ENCODE assay signal across 17 cellular contexts in genomic region chr22:41752011-41752975, GRCh38. TPM values are rescaled to one million over a fixed set of nuclear protein-coding genes. Genes with fewer than 3 reads are reported as not detected.
DNase-seq lines count a peak whose midpoint lies in the region; ATAC-seq and TF ChIP-seq lines count a peak whose summit lies in the region.
"Had no signal": no experiment of that assay in that cellular context is flagged by ENCODE, and none has a peak within 500 bp of the region (broad histone marks: within the 10 kb centered on the region; RNA-seq: fewer than 3 reads in every experiment).

No MANE protein-coding gene starts in this region.

- TF ChIP-seq CTCF in neural progenitor cell (IDR thresholded peaks at IDR 0.05) = no peak

- peak overlapping the region; percentile 6 for H3K27ac Mint-ChIP-seq in activated CD4-positive, alpha-beta T cell treated with anti-CD3 and anti-CD28 coated beads, Interleukin-2, amount 10 ng/mL, durations not matched to agents 7 days and 5 days
- H3K27ac Mint-ChIP-seq in neural progenitor cell = no peak overlapping the region
- H3K27ac Mint-ChIP-seq: CD8-positive, alpha-beta T cell; endodermal cell; stimulated activated naive CD8-positive, alpha-beta T cell treated with anti-CD3 and anti-CD28 coated beads, Interleukin-15, Interleukin-2, amounts not matched to agents 100 ng/mL and 50 ng/mL, for 24 hours had no signal

- no peak overlapping the region for H3K9ac ChIP-seq in neural progenitor cell

- no peaks in the 10 kb centered on the region for H3K4me1 Mint-ChIP-seq in activated CD4-positive, alpha-beta T cell treated with anti-CD3 and anti-CD28 coated beads, Interleukin-2, amount 10 ng/mL, durations not matched to agents 7 days and 5 days
- no peaks in the 10 kb centered on the region for H3K4me1 Mint-ChIP-seq in neural progenitor cell

- H3K9me3 ChIP-seq in neural progenitor cell (ENCODE audit: low read depth) = no peaks in the 10 kb centered on the region
- H3K9me3 ChIP-seq: left lung had no signal

- no peaks in the 10 kb centered on the region for H3K79me2 ChIP-seq in neural progenitor cell (ENCODE audit: low read depth)

- H3K4me3 Mint-ChIP-seq in activated CD4-positive, alpha-beta T cell treated with anti-CD3 and anti-CD28 coated beads, Interleukin-2, amount 10 ng/mL, durations not matched to agents 7 days and 5 days = no peak overlapping the region
- no peak overlapping the region for H3K4me3 Mint-ChIP-seq in neural progenitor cell
- H3K4me3 Mint-ChIP-seq: CD8-positive, alpha-beta T cell; endodermal cell; stimulated activated naive CD8-positive, alpha-beta T cell treated with anti-CD3 and anti-CD28 coated beads, Interleukin-15, Interleukin-2, amounts not matched to agents 100 ng/mL and 50 ng/mL, for 24 hours had no signal

- peak; percentile 69 for ATAC-seq in GM21390 (IDR thresholded peaks at IDR 0.05; ENCODE audit: unreplicated experiment)
- ATAC-seq in HG03342 (IDR thresholded peaks at IDR 0.05; ENCODE audit: unreplicated experiment) = no peak
- ATAC-seq in left cardiac atrium = no peak
- ATAC-seq: CD8-positive, alpha-beta T cell; left lung had no signal

- intact Hi-C loops in left cardiac atrium (cut with DNase I) = no loop called here

- H3K9me3 Mint-ChIP-seq in activated CD4-positive, alpha-beta T cell treated with anti-CD3 and anti-CD28 coated beads, Interleukin-2, amount 10 ng/mL, durations not matched to agents 7 days and 5 days = no peaks in the 10 kb centered on the region
- H3K9me3 Mint-ChIP-seq in neural progenitor cell = no peaks in the 10 kb centered on the region
- H3K9me3 Mint-ChIP-seq: CD8-positive, alpha-beta T cell; endodermal cell; stimulated activated naive CD8-positive, alpha-beta T cell treated with anti-CD3 and anti-CD28 coated beads, Interleukin-15, Interleukin-2, amounts not matched to agents 100 ng/mL and 50 ng/mL, for 24 hours had no signal

- POLR2A ChIA-PET in activated CD4-positive, alpha-beta T cell treated with anti-CD3 and anti-CD28 coated beads, Interleukin-2, amount 10 ng/mL, durations not matched to agents 7 days and 5 days (lab: Charles Lee) = no interaction called here

- no peaks in the 10 kb centered on the region for H3K36me3 ChIP-seq in neural progenitor cell
- H3K36me3 ChIP-seq: left lung had no signal

- CTCF ChIA-PET in activated CD4-positive, alpha-beta T cell treated with anti-CD3 and anti-CD28 coated beads, Interleukin-2, amount 10 ng/mL, durations not matched to agents 7 days and 5 days (lab: Charles Lee) = no interaction called here

- H3K4me3 ChIP-seq in neural progenitor cell = no peak overlapping the region
- H3K4me3 ChIP-seq: left lung had no signal

- H3K4me2 ChIP-seq in neural progenitor cell = no peak overlapping the region

- no peaks in the 10 kb centered on the region for H3K36me3 Mint-ChIP-seq in activated CD4-positive, alpha-beta T cell treated with anti-CD3 and anti-CD28 coated beads, Interleukin-2, amount 10 ng/mL, durations not matched to agents 7 days and 5 days (ENCODE audit: low read depth)
- H3K36me3 Mint-ChIP-seq in neural progenitor cell = no peaks in the 10 kb centered on the region
- H3K36me3 Mint-ChIP-seq: CD8-positive, alpha-beta T cell had no signal

- peaks cover 10% of the 10 kb centered on the region for H3K27me3 Mint-ChIP-seq in activated CD4-positive, alpha-beta T cell treated with anti-CD3 and anti-CD28 coated beads, Interleukin-2, amount 10 ng/mL, durations not matched to agents 7 days and 5 days
- peaks cover 13% of the 10 kb centered on the region for H3K27me3 Mint-ChIP-seq in neural progenitor cell (ENCODE audit: insufficient read depth, low read depth)

- no peaks in the 10 kb centered on the region for H3K4me1 ChIP-seq in neural progenitor cell
- H3K4me1 ChIP-seq: left lung had no signal

- no peaks in the 10 kb centered on the region for H3K27me3 ChIP-seq in neural progenitor cell
- H3K27me3 ChIP-seq: left lung had no signal

- H2AFZ ChIP-seq in neural progenitor cell (replicated peaks) = peak overlapping the region; percentile 17

- H4K20me1 ChIP-seq in neural progenitor cell (ENCODE audit: low read depth) = no peaks in the 10 kb centered on the region

- no peaks in the 10 kb centered on the region for H3F3A ChIP-seq in neural progenitor cell (ENCODE audit: low read depth)

- DNase-seq in activated CD4-positive, alpha-beta T cell treated with anti-CD3 and anti-CD28 coated beads, Interleukin-2, amount 10 ng/mL, durations not matched to agents 7 days and 5 days = no peak
- no peak for DNase-seq in activated CD4-positive, alpha-beta T cell treated with anti-CD3 and anti-CD28 coated beads for 4 hours
- peak; percentile 27 for DNase-seq in RPMI8226
- no peak for DNase-seq in neural progenitor cell (ENCODE audit: low spot score)
- no peak for DNase-seq in Kasumi-1 (lab: John Stamatoyannopoulos, UW)
- no peak for DNase-seq in left cardiac atrium
- DNase-seq: activated CD4-positive, CD25-positive, alpha-beta regulatory T cell treated with anti-CD3 and anti-CD28 coated beads, Interleukin-2, amount 50 U/mL, for 72 hours; CD8-positive, alpha-beta T cell; cerebellar nuclear complex; EL; foreskin melanocyte; left lung had no signal

- no peak overlapping the region for H3K27ac ChIP-seq in neural progenitor cell
- H3K27ac ChIP-seq: left lung had no signal

RNA-seq across cellular contexts. Expression of gene CCDC134, which starts 48.2 kb away (rescaled TPM):
- 10 to 100 TPM; 21.0 to 21.6 TPM for total RNA-seq in activated CD4-positive, alpha-beta T cell treated with anti-CD3 and anti-CD28 coated beads, Interleukin-2, amount 10 ng/mL, durations not matched to agents 7 days and 5 days
- total RNA-seq in neural progenitor cell (ENCODE audit: low replicate concordance) (8.8 and 19.7 TPM in 2 replicates), left cardiac atrium (1 to 10 TPM; 4.9 to 5.4 TPM)

RNA-seq across cellular contexts. Expression of gene MEI1, which starts 53.0 kb away (rescaled TPM):
- 10 to 100 TPM; 54.6 to 60.0 TPM for total RNA-seq in activated CD4-positive, alpha-beta T cell treated with anti-CD3 and anti-CD28 coated beads, Interleukin-2, amount 10 ng/mL, durations not matched to agents 7 days and 5 days
- total RNA-seq in neural progenitor cell (ENCODE audit: low replicate concordance) (0.25 TPM in 1 of 2 replicates, not detected in the other), left cardiac atrium (1 to 10 TPM in 1 of 2 donors, under 1 TPM in 1; 0.42 to 1.7 TPM)
- total RNA-seq: H4 had no signal

Comparison
In these comparisons a context has a peak if more than half of its experiments do, and no peak if none do; other contexts are left out.
1. RNA of gene MEI1, which starts 53.0 kb away (total RNA-seq): 54.6 to 60.0 TPM in activated CD4-positive, alpha-beta T cell treated with anti-CD3 and anti-CD28 coated beads, Interleukin-2, amount 10 ng/mL, durations not matched to agents 7 days and 5 days; 0.42 to 1.7 TPM in left cardiac atrium and 0.25 TPM in neural progenitor cell; every median in the first group is over 10 times any median in the second.